ENCODE assay signal across 25 cellular contexts in the genomic region with DNA sequence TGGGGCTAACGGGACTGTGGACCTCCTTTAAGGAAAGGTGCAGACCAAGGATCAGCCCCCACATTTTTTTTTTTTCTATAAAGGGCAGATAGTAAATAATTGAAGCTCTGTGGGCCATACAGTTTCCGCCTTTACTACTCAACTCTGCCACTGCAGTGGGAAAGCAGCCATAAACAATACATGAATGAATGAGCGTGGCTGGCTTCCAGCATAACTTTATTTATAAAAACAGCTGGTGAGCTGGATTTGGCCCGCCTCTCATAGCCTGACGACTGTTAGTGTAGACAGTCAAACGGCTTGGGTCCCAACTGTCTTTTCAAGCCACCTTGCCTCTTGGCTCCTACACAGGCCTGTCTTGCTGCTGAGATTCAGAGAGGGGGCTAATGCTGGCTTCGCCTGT.
DNase-seq lines count a peak whose midpoint lies in the region; ATAC-seq, FAIRE-seq and TF ChIP-seq lines count a peak whose summit lies in the region.
"Had no signal": no experiment of that assay in that cellular context is flagged by ENCODE, and none has a peak within 500 bp of the region (broad histone marks: within the 10 kb centered on the region; RNA-seq: fewer than 3 reads in every experiment).

No MANE protein-coding gene starts in this region.

- H3K79me2 ChIP-seq in H1 (ENCODE audit: control insufficient read depth in 1 of 2, insufficient read depth in 2 of 2, low read length in 2 of 2), result no peaks in the 10 kb centered on the region

- H2BK5ac ChIP-seq in H1 (ENCODE audit: low read depth, low read length), result no peak overlapping the region; the same call in 1 of the 2 replicates

- H3K79me1 ChIP-seq in H1 (ENCODE audit: low read depth, low read length), result no peaks in the 10 kb centered on the region

- H3K23me2 ChIP-seq in H1 (ENCODE audit: low read depth, low read length), result no peaks in the 10 kb centered on the region

- ATAC-seq in GM18511 (IDR thresholded peaks at IDR 0.05; ENCODE audit: unreplicated experiment) (no peak), HG03378 (IDR thresholded peaks at IDR 0.05; ENCODE audit: unreplicated experiment) (no peak)
- ATAC-seq: activated naive CD8-positive, alpha-beta T cell treated with anti-CD3 and anti-CD28 coated beads, Interleukin-2, amount 50 U/mL, for 24 hours; left ventricle myocardium superior; naive thymus-derived CD8-positive, alpha-beta T cell had no signal

- WGBS in H1 (ENCODE audit: extremely low coverage in 1 of 2, insufficient coverage in 1 of 2, insufficient read length in 1 of 2, insufficient replicate concordance in 2 of 2, low coverage in 1 of 2, low lambda C conversion rate in 2 of 2, missing lambda C conversion rate in 1 of 2), 2 experiments, result 92% methylated on average over 7 of the region's 7 CpGs; no CpG with 5 or more reads in 1 of the 2 experiments

- no peak overlapping the region for H2AFZ ChIP-seq in H1 (ENCODE audit: low read length)

- no peaks in the 10 kb centered on the region for H3K27me3 ChIP-seq in H1 (replicated peaks in 1 of 4; ENCODE audit: control insufficient read depth in 3 of 4, extremely low read depth in 1 of 4, insufficient read depth in 3 of 4, low read length in 3 of 4)
- H3K27me3 ChIP-seq: thyroid gland had no signal

- TF ChIP-seq POLR2A in H1 (IDR thresholded peaks at IDR 0.05; ENCODE audit: control extremely low read depth in 1 of 2, low read depth in 2 of 2, low read length in 2 of 2), result no peak

- no peak for FAIRE-seq in H1 (lab: Jason Lieb, UNC)
- FAIRE-seq: islet of Langerhans had no signal

- no peak overlapping the region for H4K8ac ChIP-seq in H1 (ENCODE audit: extremely low read depth, insufficient read depth, low read length)

- no peak overlapping the region for H4K91ac ChIP-seq in H1 (replicated peaks; ENCODE audit: insufficient read length, low read length)

- no peaks in the 10 kb centered on the region for H4K20me1 ChIP-seq in H1 (replicated peaks in 1 of 2; ENCODE audit: control insufficient read depth in 1 of 2, insufficient read depth in 2 of 2, low read length in 2 of 2)

- H3K27ac ChIP-seq in H1 (ENCODE audit: low read depth, low read length), result no peak overlapping the region
- H3K27ac ChIP-seq: thyroid gland, VCaP had no signal

- H3K9me3 ChIP-seq in H1 (ENCODE audit: insufficient read depth in 2 of 2, low read depth in 1 of 2, low read length in 1 of 2), result no peaks in the 10 kb centered on the region; a peak in 1 of 4 replicates
- H3K9me3 ChIP-seq: thyroid gland had no signal

- H3K36me3 ChIP-seq in H1 (ENCODE audit: control insufficient read depth in 2 of 4, insufficient read depth in 4 of 4, low read length in 3 of 4), result no peaks in the 10 kb centered on the region
- H3K36me3 ChIP-seq: thyroid gland had no signal

- POLR2A ChIA-PET in H1 (lab: Charles Lee; ENCODE audit: partially characterized antibody), result no interaction called here

- H3K4me1 ChIP-seq in H1 (replicated peaks in 1 of 4; ENCODE audit: control insufficient read depth in 3 of 4, insufficient read depth in 4 of 4, low read length in 3 of 4), result peaks cover 10 to 28% (median 14%) of the 10 kb centered on the region in 4 experiments
- H3K4me1 ChIP-seq: thyroid gland had no signal

- no peak overlapping the region for H4K5ac ChIP-seq in H1 (ENCODE audit: insufficient read length, low read depth, low read length)

- H3K9ac ChIP-seq in H1 (replicated peaks in 1 of 4; ENCODE audit: extremely low read depth in 1 of 4, low read depth in 3 of 4, low read length in 3 of 4), result no peak overlapping the region

- H3K4ac ChIP-seq in H1 (replicated peaks; ENCODE audit: insufficient read length, low read depth, low read length), result no peak overlapping the region

- H3K4me2 ChIP-seq in H1 (ENCODE audit: insufficient read depth in 1 of 2, low read depth in 2 of 2, low read length in 2 of 2), result no peak overlapping the region

- DNase-seq in NCI-H2171 treated with DMSO at 0.1 percent for 48 hours (lab: John Stamatoyannopoulos, UW) (peak; percentile 17), NCI-H2171 (lab: John Stamatoyannopoulos, UW) (no peak), NCI-H1694 (lab: John Stamatoyannopoulos, UW) (peak; percentile 52), H1 (ENCODE audit: low read depth in 1 of 2, low spot score in 2 of 2) (no peak), G401 (ENCODE audit: low spot score) (no peak)
- no peak for DNase-seq in activated CD4-positive, CD25-positive, alpha-beta regulatory T cell treated with anti-CD3 and anti-CD28 coated beads, Interleukin-2, amount 50 U/mL, for 72 hours
- DNase-seq: activated CD4-positive, alpha-beta T cell treated with anti-CD3 and anti-CD28 coated beads for 48 hours; activated naive CD8-positive, alpha-beta T cell treated with anti-CD3 and anti-CD28 coated beads, Interleukin-2, amount 50 U/mL, for 24 hours; activated T-cell treated with anti-CD3 and anti-CD28 coated beads, Interleukin-2, amount 50 U/mL, for 24 hours; CD8-positive, alpha-beta memory T cell; dermis blood vessel endothelial cell; DMS53; HCEC 1CT; KBM-7; left ventricle myocardium superior; naive thymus-derived CD8-positive, alpha-beta T cell; NCI-H187 treated with DMSO at 0.1 percent for 48 hours; occipital lobe; SHP77; stimulated activated naive CD4-positive, alpha-beta T cell treated with Interleukin-2 at 50 U/mL for 16 hours; thyroid gland had no signal

- no peak overlapping the region for H3K14ac ChIP-seq in H1 (ENCODE audit: insufficient read length)

- no peak overlapping the region for H2BK120ac ChIP-seq in H1 (replicated peaks; ENCODE audit: low read depth, low read length)

- in situ Hi-C loops in G401 (cut with HindIII; ENCODE audit: low sequenced_read_pairs), result no loop called here

- H3K23ac ChIP-seq in H1 (ENCODE audit: insufficient read length), result no peak overlapping the region

- H3K4me3 ChIP-seq in H1 (ENCODE audit: extremely low read depth in 1 of 4, insufficient read depth in 2 of 4, low read depth in 3 of 4, low read length in 4 of 4), result no peak overlapping the region
- H3K4me3 ChIP-seq: thyroid gland had no signal

- H3K56ac ChIP-seq in H1 (replicated peaks; ENCODE audit: insufficient read length, low read depth, low read length), result no peak overlapping the region

- 0 out of 2 replicates have a peak overlapping the region, but pooled peaks have one; percentile 53 for H2BK12ac ChIP-seq in H1 (ENCODE audit: low read depth, low read length)

- H2AK5ac ChIP-seq in H1 (ENCODE audit: low read depth, low read length), result no peak overlapping the region

- no peak overlapping the region for H2BK20ac ChIP-seq in H1 (ENCODE audit: low read length)

- no peak overlapping the region for H3K18ac ChIP-seq in H1 (ENCODE audit: extremely low read depth, low read length)

- no peak for TF ChIP-seq EP300 in H1 (IDR thresholded peaks at IDR 0.05; ENCODE audit: borderline replicate concordance in 1 of 2, low read depth in 2 of 2, low read length in 2 of 2)

- H2BK15ac ChIP-seq in H1 (ENCODE audit: low read length), result no peak overlapping the region; the same call in 1 of the 2 replicates

- CTCF ChIA-PET in H1 (lab: Charles Lee; ENCODE audit: partially characterized antibody), result no interaction called here

- TF ChIP-seq RAD21 in H1 (IDR thresholded peaks at IDR 0.05 in 1 of 2, conservative IDR thresholded peaks at IDR 0.05 in 1 of 2; ENCODE audit: low read depth in 2 of 2, low read length in 2 of 2), result no peak

- TF ChIP-seq CTCF in H1 (IDR thresholded peaks at IDR 0.05; ENCODE audit: control extremely low read depth in 1 of 3, insufficient read depth in 1 of 3, low read depth in 1 of 3, low read length in 3 of 3), result no peak

TF ChIP-seq in H1, 55 proteins besides CTCF, POLR2A, EP300 and RAD21:
- TF ChIP-seq, protein P1, sequence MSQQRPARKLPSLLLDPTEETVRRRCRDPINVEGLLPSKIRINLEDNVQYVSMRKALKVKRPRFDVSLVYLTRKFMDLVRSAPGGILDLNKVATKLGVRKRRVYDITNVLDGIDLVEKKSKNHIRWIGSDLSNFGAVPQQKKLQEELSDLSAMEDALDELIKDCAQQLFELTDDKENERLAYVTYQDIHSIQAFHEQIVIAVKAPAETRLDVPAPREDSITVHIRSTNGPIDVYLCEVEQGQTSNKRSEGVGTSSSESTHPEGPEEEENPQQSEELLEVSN (IDR thresholded peaks at IDR 0.05), result no peak
- no peak for TF ChIP-seq KDM1A (IDR thresholded peaks at IDR 0.05; ENCODE audit: borderline replicate concordance, low read length)
- TF ChIP-seq SP2 (IDR thresholded peaks at IDR 0.05; ENCODE audit: low read length), result no peak
- TF ChIP-seq ASH2L (IDR thresholded peaks at IDR 0.05; ENCODE audit: low read length), result no peak
- no peak for TF ChIP-seq CTBP2 (IDR thresholded peaks at IDR 0.05; ENCODE audit: borderline replicate concordance, insufficient read depth, insufficient read length, low read length)
- TF ChIP-seq MAFK (IDR thresholded peaks at IDR 0.05; ENCODE audit: low read depth, low read length), result no peak
- no peak for TF ChIP-seq SIX5 (IDR thresholded peaks at IDR 0.05; ENCODE audit: low read depth, low read length)
- TF ChIP-seq SIRT6 (IDR thresholded peaks at IDR 0.05; ENCODE audit: low read length), result no peak
- no peak for TF ChIP-seq CREB1 (IDR thresholded peaks at IDR 0.05)
- TF ChIP-seq TCF12 (IDR thresholded peaks at IDR 0.05; ENCODE audit: low read depth, low read length), result no peak
- no peak for TF ChIP-seq SIN3A (conservative IDR thresholded peaks at IDR 0.05 in 1 of 2, IDR thresholded peaks at IDR 0.05 in 1 of 2; ENCODE audit: low read depth in 1 of 2, low read length in 2 of 2)
- no peak for TF ChIP-seq SRF (IDR thresholded peaks at IDR 0.05; ENCODE audit: low read depth, low read length)
- TF ChIP-seq TEAD4 (IDR thresholded peaks at IDR 0.05; ENCODE audit: low read depth, low read length), result no peak
- TF ChIP-seq CBX8 (IDR thresholded peaks at IDR 0.05; ENCODE audit: borderline replicate concordance, low read depth, low read length), result no peak
- TF ChIP-seq GABPA (IDR thresholded peaks at IDR 0.05; ENCODE audit: borderline replicate concordance, insufficient read depth, low read length), result no peak
- TF ChIP-seq NANOG (IDR thresholded peaks at IDR 0.05; ENCODE audit: insufficient read depth, low read depth, low read length, poor library complexity, severe bottlenecking), result no peak
- TF ChIP-seq CBX5 (IDR thresholded peaks at IDR 0.05; ENCODE audit: low read depth, low read length), result no peak
- TF ChIP-seq BACH1 (IDR thresholded peaks at IDR 0.05; ENCODE audit: low read length), result no peak
- TF ChIP-seq EGR1 (IDR thresholded peaks at IDR 0.05; ENCODE audit: borderline replicate concordance, low read depth, low read length), result no peak

Comparison
In these comparisons a context has a peak if more than half of its experiments do, and no peak if none do; other contexts are left out.
1. DNase-seq: peak in NCI-H2171 treated with DMSO at 0.1 percent for 48 hours (single experiment) and NCI-H1694 (single experiment); none in NCI-H2171 (single experiment), H1 (0 of 2), G401 (single experiment) and activated CD4-positive, CD25-positive, alpha-beta regulatory T cell treated with anti-CD3 and anti-CD28 coated beads, Interleukin-2, amount 50 U/mL, for 72 hours (single experiment).